In the genomic region with DNA sequence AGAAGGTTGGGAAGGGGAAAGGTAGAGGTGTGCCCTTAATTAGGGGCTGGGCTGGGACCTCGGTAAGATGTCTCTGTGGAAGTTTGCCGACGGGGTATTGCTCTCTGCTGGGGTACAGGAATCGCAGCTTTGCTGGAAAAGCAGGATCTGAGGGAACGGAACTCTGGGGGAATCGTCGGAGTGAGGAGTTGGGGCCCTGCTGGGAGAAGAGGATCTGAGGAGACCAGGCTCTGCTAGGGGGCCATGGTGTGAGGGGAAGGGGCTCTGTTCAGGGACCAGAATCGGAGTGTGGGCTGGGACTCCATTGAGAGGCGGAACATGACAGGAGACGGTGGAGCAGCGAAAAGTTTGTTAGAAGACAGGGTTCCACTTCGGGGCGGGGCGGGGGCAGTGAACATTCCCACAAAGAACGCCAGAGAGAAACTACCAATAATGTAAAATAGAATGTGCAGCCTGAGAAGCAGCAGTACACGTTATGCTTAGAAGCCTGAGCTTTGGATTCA, we compare ENCODE assay signal across 8 cellular contexts. TPM values are rescaled to one million over a fixed set of nuclear protein-coding genes. Genes with fewer than 3 reads are reported as not detected.
DNase-seq lines count a peak whose midpoint lies in the region; ATAC-seq and TF ChIP-seq lines count a peak whose summit lies in the region.

No MANE protein-coding gene starts in this region.

- DNase-seq in SHP77 (lab: John Stamatoyannopoulos, UW) (peak; percentile 10 to 26), SHP77 treated with DMSO at 0.1 percent for 48 hours (lab: John Stamatoyannopoulos, UW) (no peak), SK-MEL-5 (ENCODE audit: low read depth, low spot score) (peak; percentile 1), cardiac fibroblast (ENCODE audit: low read depth in 2 of 2) (peak; percentile 40 to 58), kidney glomerular epithelial cell (lab: John Stamatoyannopoulos, UW) (peak; percentile 19), GOT3 (lab: John Stamatoyannopoulos, UW) (no peak)
- peak; percentile 7 for DNase-seq in stimulated activated CD4-positive, alpha-beta T cell treated with anti-CD3 and anti-CD28 coated beads, Interleukin-4, amount 100 ng/mL, for 1 hour

- ATAC-seq in HG02884 (IDR thresholded peaks at IDR 0.05; ENCODE audit: unreplicated experiment) = no peak

- in situ Hi-C loops in SK-MEL-5 (cut with HindIII; ENCODE audit: low pct_unique_long_range_greater_than_20kb, low sequenced_read_pairs) = no loop called here

- H3K4me3 ChIP-seq in cardiac fibroblast (replicated peaks in 1 of 2; ENCODE audit: low read depth in 2 of 2, low read length in 2 of 2) = peak overlapping the region; percentile 94 to 95

- TF ChIP-seq CTCF in cardiac fibroblast (IDR thresholded peaks at IDR 0.05; ENCODE audit: low read depth, low read length) = no peak

RNA-seq across cellular contexts. Expression of a gene that starts 0.5 kb away (rescaled TPM):
- 6.5 and 7.3 TPM in 2 replicates for total RNA-seq in SK-MEL-5 (2014; rRNA removed; shearing (Covaris generic))
- polyA plus RNA-seq in SK-MEL-5 (2015; cell fraction: cytosol; rRNA removed) = 4.1 and 7.2 TPM in 2 replicates
- polyA plus RNA-seq in SK-MEL-5 (2015; cell fraction: nucleus; rRNA removed) = 1.3 and 2.4 TPM in 2 replicates

RNA-seq across cellular contexts. Expression of a gene that starts 0.9 kb away (rescaled TPM):
- total RNA-seq in SK-MEL-5 (2014; rRNA removed; shearing (Covaris generic)) = 12.1 and 12.3 TPM in 2 replicates
- 8.1 and 8.9 TPM in 2 replicates for polyA plus RNA-seq in SK-MEL-5 (2015; cell fraction: cytosol; rRNA removed)
- polyA plus RNA-seq in SK-MEL-5 (2015; cell fraction: nucleus; rRNA removed) = 5.8 and 17.7 TPM in 2 replicates

Comparison
In these comparisons a context has a peak if more than half of its experiments do, and no peak if none do; other contexts are left out.
1. DNase-seq: peak in SHP77 (2 of 2), SK-MEL-5 (single experiment), cardiac fibroblast (2 of 2), kidney glomerular epithelial cell (single experiment) and stimulated activated CD4-positive, alpha-beta T cell treated with anti-CD3 and anti-CD28 coated beads, Interleukin-4, amount 100 ng/mL, for 1 hour (single experiment); none in SHP77 treated with DMSO at 0.1 percent for 48 hours (single experiment) and GOT3 (single experiment).